Comparison of ENCODE assay signal across 8 cellular contexts in the genomic region with DNA sequence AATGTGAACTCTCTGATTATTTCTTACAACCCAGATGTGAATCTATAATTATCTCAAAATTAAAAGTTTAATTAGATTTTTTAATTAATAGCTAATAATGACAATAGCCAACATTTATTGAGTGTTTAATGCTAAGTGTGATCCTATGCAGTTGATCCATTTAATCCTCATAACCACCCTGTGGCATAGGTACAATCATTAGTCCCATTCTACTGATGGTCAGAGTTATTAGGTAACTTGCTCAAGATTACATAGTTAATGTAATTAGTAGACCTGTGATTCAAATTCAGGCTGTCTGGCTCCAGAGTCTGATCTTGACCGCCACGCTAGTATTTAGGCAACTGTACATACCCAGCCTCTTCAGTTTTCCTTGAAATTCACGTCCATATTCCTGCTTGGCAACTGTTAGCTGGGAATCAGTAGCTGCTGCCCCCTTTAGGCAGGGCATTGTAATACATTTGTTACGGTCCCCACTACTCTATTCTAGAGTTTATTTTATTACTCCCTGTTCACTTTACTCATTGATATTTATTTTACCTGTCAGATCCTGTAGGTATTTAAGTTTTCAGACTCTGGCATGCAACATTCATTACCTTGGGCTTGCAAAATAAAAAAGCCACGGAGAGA. TPM values are rescaled to one million over a fixed set of nuclear protein-coding genes. Genes with fewer than 3 reads are reported as not detected.
DNase-seq lines count a peak whose midpoint lies in the region; ATAC-seq and TF ChIP-seq lines count a peak whose summit lies in the region.

No MANE protein-coding gene starts in this region.

- ATAC-seq in activated CD4-positive, alpha-beta T cell treated with anti-CD3 and anti-CD28 coated beads for 36 hours, result peak; percentile 51
- ATAC-seq in HG03460 (IDR thresholded peaks at IDR 0.05; ENCODE audit: unreplicated experiment) (no peak), HG03378 (IDR thresholded peaks at IDR 0.05; ENCODE audit: unreplicated experiment) (no peak)

- no peaks in the 10 kb centered on the region for H3K27me3 Mint-ChIP-seq in activated CD4-positive, alpha-beta T cell treated with anti-CD3 and anti-CD28 coated beads for 36 hours

- H3K9me3 Mint-ChIP-seq in activated CD4-positive, alpha-beta T cell treated with anti-CD3 and anti-CD28 coated beads for 36 hours (ENCODE audit: low read depth), result peaks cover 3% of the 10 kb centered on the region

- no peak overlapping the region for H3K4me3 Mint-ChIP-seq in activated CD4-positive, alpha-beta T cell treated with anti-CD3 and anti-CD28 coated beads for 36 hours

- DNase-seq in activated CD4-positive, alpha-beta T cell treated with anti-CD3 and anti-CD28 coated beads for 36 hours, result peak; percentile 30
- no peak for DNase-seq in activated CD4-positive, alpha-beta T cell treated with anti-CD3 and anti-CD28 coated beads for 1 hour
- DNase-seq in LNCaP clone FGC (ENCODE audit: low read depth) (no peak), choroid plexus epithelial cell (ENCODE audit: low read depth) (peak; percentile 41), renal cortical epithelial cell (ENCODE audit: low read depth) (peak; percentile 31), occipital lobe (lab: John Stamatoyannopoulos, UW) (no peak)

- no peak overlapping the region for H3K27ac Mint-ChIP-seq in activated CD4-positive, alpha-beta T cell treated with anti-CD3 and anti-CD28 coated beads for 36 hours

- H3K4me3 ChIP-seq in LNCaP clone FGC (ENCODE audit: low read depth, low read length), result no peak overlapping the region
- no peak overlapping the region for H3K4me3 ChIP-seq in choroid plexus epithelial cell (ENCODE audit: low read depth, low read length)

- no peaks in the 10 kb centered on the region for H3K36me3 Mint-ChIP-seq in activated CD4-positive, alpha-beta T cell treated with anti-CD3 and anti-CD28 coated beads for 36 hours (ENCODE audit: low read depth)

- CTCF ChIA-PET in activated CD4-positive, alpha-beta T cell treated with anti-CD3 and anti-CD28 coated beads for 36 hours (lab: Charles Lee), result interaction anchor here (0.5 to 1.8 kb wide), 10 partner anchors 9 to 161 kb away, joined by 3 to 9 read pairs (median 4); no protein-coding TSS in a partner anchor

- intact Hi-C loops in activated CD4-positive, alpha-beta T cell treated with anti-CD3 and anti-CD28 coated beads for 36 hours (cut with DNase I, micrococcal nuclease), result no loop called here

- TF ChIP-seq CTCF in LNCaP clone FGC (IDR thresholded peaks at IDR 0.05; ENCODE audit: control insufficient read depth, extremely low read depth, insufficient read depth) (peak; percentile 58), choroid plexus epithelial cell (conservative IDR thresholded peaks at IDR 0.05; ENCODE audit: low read depth, low read length) (peak; percentile 79)

- POLR2A ChIA-PET in activated CD4-positive, alpha-beta T cell treated with anti-CD3 and anti-CD28 coated beads for 36 hours (lab: Charles Lee), result no interaction called here

- H3K4me1 Mint-ChIP-seq in activated CD4-positive, alpha-beta T cell treated with anti-CD3 and anti-CD28 coated beads for 36 hours, result no peaks in the 10 kb centered on the region

RNA-seq across cellular contexts. Expression of a gene that starts 20.6 kb away (rescaled TPM):
- total RNA-seq in activated CD4-positive, alpha-beta T cell treated with anti-CD3 and anti-CD28 coated beads for 36 hours, result 1 to 10 TPM; 3.5 to 4.3 TPM
- total RNA-seq in renal cortical epithelial cell (4.0 and 6.1 TPM in 2 replicates), occipital lobe (5.5 TPM)

RNA-seq across cellular contexts. Expression of a gene that starts 51.1 kb away (rescaled TPM):
- total RNA-seq in activated CD4-positive, alpha-beta T cell treated with anti-CD3 and anti-CD28 coated beads for 36 hours, result 100 to 1,000 TPM in 1 of 2 experiments, 10 to 100 TPM in 1; 55.7 to 140 TPM
- total RNA-seq in renal cortical epithelial cell (13.4 and 36.5 TPM in 2 replicates), occipital lobe (345 TPM)

Comparison
In these comparisons a context has a peak if more than half of its experiments do, and no peak if none do; other contexts are left out.
1. DNase-seq: peak in activated CD4-positive, alpha-beta T cell treated with anti-CD3 and anti-CD28 coated beads for 36 hours (single experiment), choroid plexus epithelial cell (single experiment) and renal cortical epithelial cell (single experiment); none in activated CD4-positive, alpha-beta T cell treated with anti-CD3 and anti-CD28 coated beads for 1 hour (single experiment), LNCaP clone FGC (single experiment) and occipital lobe (single experiment).